17 cellular contexts compared by ENCODE assay signal in the genomic region with DNA sequence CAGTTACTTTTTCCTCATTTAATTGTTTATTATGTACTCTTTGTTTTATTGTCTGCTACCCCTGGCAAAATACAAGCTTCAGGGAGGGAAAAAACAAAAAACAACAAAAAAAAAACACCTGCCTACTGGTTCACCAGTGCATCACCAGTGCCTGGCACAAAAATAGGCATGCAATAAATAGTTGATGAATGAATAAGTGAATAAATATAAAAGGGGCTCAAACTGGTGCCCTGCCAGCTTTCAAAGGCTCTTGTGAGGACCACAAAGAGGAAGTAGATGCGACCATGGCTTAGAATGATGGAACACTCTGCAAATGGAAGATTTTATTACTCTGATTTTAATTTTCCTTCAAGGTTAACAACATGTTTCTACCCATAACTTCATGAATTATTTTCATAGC.
DNase-seq lines count a peak whose midpoint lies in the region; ATAC-seq and TF ChIP-seq lines count a peak whose summit lies in the region.
"Had no signal": no experiment of that assay in that cellular context is flagged by ENCODE, and none has a peak within 500 bp of the region (broad histone marks: within the 10 kb centered on the region; RNA-seq: fewer than 3 reads in every experiment).

No MANE protein-coding gene starts in this region.

- peaks cover 22% of the 10 kb centered on the region for H3K9me1 ChIP-seq in IMR-90 (ENCODE audit: insufficient read depth, low read length)

- H3K9me3 ChIP-seq in IMR-90 (ENCODE audit: control insufficient read depth, insufficient read depth, low read length): no peaks in the 10 kb centered on the region
- no peaks in the 10 kb centered on the region for H3K9me3 ChIP-seq in RWPE2 (ENCODE audit: severe bottlenecking)
- no peaks in the 10 kb centered on the region for H3K9me3 ChIP-seq in thoracic aorta
- H3K9me3 ChIP-seq: BLaER1 treated with 17β-estradiol and CSF1 and Interleukin-3, amounts not matched to agents 10 nM and 100 nM; body of pancreas; left lung; Peyer's patch; psoas muscle had no signal

- H3K4me2 ChIP-seq in IMR-90 (ENCODE audit: low read depth, low read length): no peak overlapping the region

- no CpG with 5 or more reads among the region's 1 CpG for WGBS in IMR-90 (ENCODE audit: extremely low coverage in 2 of 2, insufficient read length in 1 of 2), 2 experiments

- H3K36me3 ChIP-seq in IMR-90 (ENCODE audit: control insufficient read depth, insufficient read depth, low read length) (no peaks in the 10 kb centered on the region), RWPE2 (ENCODE audit: low read depth) (no peaks in the 10 kb centered on the region), thoracic aorta (no peaks in the 10 kb centered on the region)
- H3K36me3 ChIP-seq: BLaER1 treated with 17β-estradiol and CSF1 and Interleukin-3, amounts not matched to agents 10 nM and 100 nM; left lung; Peyer's patch had no signal

- H2AK5ac ChIP-seq in IMR-90 (ENCODE audit: low read depth, low read length): peak overlapping the region; percentile 69

- H3K4me1 ChIP-seq in IMR-90 (ENCODE audit: control insufficient read depth, insufficient read depth, low read length) (peaks cover 24% of the 10 kb centered on the region), RWPE2 (ENCODE audit: insufficient read depth, poor library complexity, severe bottlenecking) (peaks cover 34% of the 10 kb centered on the region), foreskin keratinocyte (peaks cover 44% of the 10 kb centered on the region), thoracic aorta (ENCODE audit: control insufficient read depth in 1 of 2, low read depth in 2 of 2) (peaks cover 15 to 18% of the 10 kb centered on the region in 2 donors)
- H3K4me1 ChIP-seq: body of pancreas, left lung, Peyer's patch, psoas muscle had no signal

- H3K27me3 ChIP-seq in IMR-90 (ENCODE audit: control insufficient read depth, insufficient read depth, low read length): no peaks in the 10 kb centered on the region
- no peaks in the 10 kb centered on the region for H3K27me3 ChIP-seq in RWPE2 (ENCODE audit: insufficient read depth, poor library complexity, severe bottlenecking)
- H3K27me3 ChIP-seq in foreskin keratinocyte: no peaks in the 10 kb centered on the region
- H3K27me3 ChIP-seq in thoracic aorta (replicated peaks; ENCODE audit: insufficient read depth): no peaks in the 10 kb centered on the region
- H3K27me3 ChIP-seq: BLaER1 treated with 17β-estradiol and CSF1 and Interleukin-3, amounts not matched to agents 10 nM and 100 nM; body of pancreas; left lung; Peyer's patch had no signal

- peak overlapping the region; percentile 95 for H4K91ac ChIP-seq in IMR-90 (ENCODE audit: insufficient read depth, low read depth, low read length)

- DNase-seq in IMR-90 (no peak), RWPE2 (ENCODE audit: low spot score) (no peak), foreskin keratinocyte (peak in 1 of 2 donors; percentile 29), thoracic aorta (ENCODE audit: low spot score) (no peak), COLO829 (ENCODE audit: low spot score) (no peak), NCI-H128 (lab: John Stamatoyannopoulos, UW; ENCODE audit: unreplicated experiment) (no peak)
- DNase-seq: Karpas-422, left lung, natural killer cell, NCI-H187 treated with DMSO at 0.1 percent for 48 hours, NCI-H526, Peyer's patch, psoas muscle, T-cell had no signal

- TF ChIP-seq POLR2A in IMR-90 (IDR thresholded peaks at IDR 0.05; ENCODE audit: low read depth, low read length): 0 out of 2 replicates have a peak, but pooled peaks have one; percentile 1

- peak overlapping the region; percentile 96 for H3K18ac ChIP-seq in IMR-90 (ENCODE audit: low read depth, low read length)

- intact Hi-C loops in IMR-90 (cut with micrococcal nuclease): loop anchor here (1.0 to 2.0 kb wide), 2 partner anchors 29 to 211 kb away; no protein-coding TSS in a partner anchor

- in situ Hi-C loops in IMR-90 (cut with MboI; ENCODE audit: low sequenced_read_pairs): no loop called here

- CTCF ChIA-PET in IMR-90 (lab: Yijun Ruan, JAX): interaction anchor here (0.7 to 2.1 kb wide), 3 partner anchors 25 to 210 kb away, joined by 3 to 5 read pairs (median 4); no protein-coding TSS in a partner anchor

- H3K4me3 ChIP-seq in IMR-90 (ENCODE audit: insufficient read depth, low read depth, low read length) (no peak overlapping the region), RWPE2 (ENCODE audit: severe bottlenecking) (no peak overlapping the region), thoracic aorta (no peak overlapping the region)
- H3K4me3 ChIP-seq: BLaER1 treated with 17β-estradiol and CSF1 and Interleukin-3, amounts not matched to agents 10 nM and 100 nM; body of pancreas; left lung; Peyer's patch; psoas muscle had no signal

- peaks cover 11 to 26% of the 10 kb centered on the region in 2 experiments; a peak in 2 of 4 replicates for H3K79me1 ChIP-seq in IMR-90 (ENCODE audit: low read depth in 1 of 2, low read length in 2 of 2)

- peak overlapping the region; percentile 91 for H4K5ac ChIP-seq in IMR-90 (ENCODE audit: low read depth, low read length)

- H2AFZ ChIP-seq in IMR-90 (replicated peaks; ENCODE audit: low read length, poor library complexity): no peak overlapping the region

- peak overlapping the region; percentile 98 for H2BK20ac ChIP-seq in IMR-90 (ENCODE audit: low read depth, low read length)

- no peaks in the 10 kb centered on the region for H4K20me1 ChIP-seq in IMR-90 (ENCODE audit: insufficient read depth, low read length)
- H4K20me1 ChIP-seq: BLaER1 treated with 17β-estradiol and CSF1 and Interleukin-3, amounts not matched to agents 10 nM and 100 nM had no signal

- peak overlapping the region; percentile 81 for H3K56ac ChIP-seq in IMR-90 (ENCODE audit: extremely low read depth, insufficient read depth, low read length)

- dilution Hi-C loops in IMR-90 (cut with HindIII; ENCODE audit: low sequenced_read_pairs, unreplicated experiment): no loop called here

- TF ChIP-seq RAD21 in IMR-90 (IDR thresholded peaks at IDR 0.05; ENCODE audit: low read length): no peak

- 0 out of 2 replicates have a peak overlapping the region, but pooled peaks have one; percentile 24 for H3K9ac ChIP-seq in IMR-90 (ENCODE audit: low read depth, low read length)
- H3K9ac ChIP-seq: BLaER1 treated with 17β-estradiol and CSF1 and Interleukin-3, amounts not matched to agents 10 nM and 100 nM had no signal

- peak overlapping the region; percentile 90 for H2BK5ac ChIP-seq in IMR-90 (ENCODE audit: low read depth, low read length, poor library complexity, severe bottlenecking)

- peak overlapping the region; percentile 89; the same call in 2 of the 3 replicates for H2BK15ac ChIP-seq in IMR-90 (ENCODE audit: low read depth, low read length)

- H2BK120ac ChIP-seq in IMR-90 (ENCODE audit: low read depth, low read length): peak overlapping the region; percentile 98

- ATAC-seq in IMR-90 (ENCODE audit: low read depth) (no peak), RWPE2 (ENCODE audit: low read depth) (no peak), foreskin keratinocyte (no peak), thoracic aorta (ENCODE audit: insufficient number of reproducible peaks, low FRiP score, low read depth) (no peak), GM19351 (IDR thresholded peaks at IDR 0.05; ENCODE audit: unreplicated experiment) (no peak)
- ATAC-seq: natural killer cell, T-cell had no signal

- peak overlapping the region; percentile 88 for H3K23ac ChIP-seq in IMR-90 (ENCODE audit: low read depth, low read length)

- H2AK9ac ChIP-seq in IMR-90 (replicated peaks; ENCODE audit: low read depth, low read length, poor library complexity): no peak overlapping the region

- no TSS peak for BruUV-seq in IMR-90 (replicated peaks; lab: Mats Ljungman, UMichigan)

- POLR2A ChIA-PET in IMR-90 (lab: Charles Lee; ENCODE audit: unreplicated experiment): interaction anchor here (0.6 to 0.7 kb wide), 3 partner anchors 108 to 850 kb away, joined by 3 to 9 read pairs (median 5); no protein-coding TSS in a partner anchor

- peak overlapping the region; percentile 79 to 92 for H4K8ac ChIP-seq in IMR-90 (ENCODE audit: low read depth in 2 of 2, low read length in 2 of 2)

- no peak for TF ChIP-seq CTCF in IMR-90 (conservative IDR thresholded peaks at IDR 0.05; ENCODE audit: low read depth, low read length)
- no peak for TF ChIP-seq CTCF in RWPE2 (IDR thresholded peaks at IDR 0.05; ENCODE audit: poor library complexity, severe bottlenecking)
- no peak for TF ChIP-seq CTCF in foreskin keratinocyte (conservative IDR thresholded peaks at IDR 0.05)
- no peak for TF ChIP-seq CTCF in thoracic aorta (IDR thresholded peaks at IDR 0.05)

- peak overlapping the region; percentile 78 for H3K14ac ChIP-seq in IMR-90 (replicated peaks; ENCODE audit: low read depth, low read length)

- H3K27ac ChIP-seq in IMR-90 (ENCODE audit: insufficient read depth, low read length): peak overlapping the region; percentile 85
- H3K27ac ChIP-seq in RWPE2 (ENCODE audit: poor library complexity, severe bottlenecking): peak overlapping the region; percentile 87
- H3K27ac ChIP-seq in foreskin keratinocyte: peak overlapping the region; percentile 62
- H3K27ac ChIP-seq in thoracic aorta: peak overlapping the region; percentile 20 to 65
- H3K27ac ChIP-seq: BLaER1 treated with 17β-estradiol and CSF1 and Interleukin-3, amounts not matched to agents 10 nM and 100 nM; body of pancreas; psoas muscle had no signal

- peak overlapping the region; percentile 96 for H3K4ac ChIP-seq in IMR-90 (ENCODE audit: low read depth, low read length)

TF ChIP-seq in IMR-90, 13 proteins besides CTCF, POLR2A, EP300 and RAD21:
- TF ChIP-seq BHLHE40 (IDR thresholded peaks at IDR 0.05; ENCODE audit: low read depth, low read length): no peak
- no peak for TF ChIP-seq MXI1 (IDR thresholded peaks at IDR 0.05; ENCODE audit: borderline replicate concordance, low read depth, low read length)
- no peak for TF ChIP-seq SMC3 (IDR thresholded peaks at IDR 0.05; ENCODE audit: low read depth, low read length)
- TF ChIP-seq ELK1 (IDR thresholded peaks at IDR 0.05; ENCODE audit: borderline replicate concordance, low read depth, low read length): no peak
TF ChIP-seq in IMR-90: peak in this region for 0.
